Comparison of ENCODE assay signal across 7 cellular contexts in the genomic region with DNA sequence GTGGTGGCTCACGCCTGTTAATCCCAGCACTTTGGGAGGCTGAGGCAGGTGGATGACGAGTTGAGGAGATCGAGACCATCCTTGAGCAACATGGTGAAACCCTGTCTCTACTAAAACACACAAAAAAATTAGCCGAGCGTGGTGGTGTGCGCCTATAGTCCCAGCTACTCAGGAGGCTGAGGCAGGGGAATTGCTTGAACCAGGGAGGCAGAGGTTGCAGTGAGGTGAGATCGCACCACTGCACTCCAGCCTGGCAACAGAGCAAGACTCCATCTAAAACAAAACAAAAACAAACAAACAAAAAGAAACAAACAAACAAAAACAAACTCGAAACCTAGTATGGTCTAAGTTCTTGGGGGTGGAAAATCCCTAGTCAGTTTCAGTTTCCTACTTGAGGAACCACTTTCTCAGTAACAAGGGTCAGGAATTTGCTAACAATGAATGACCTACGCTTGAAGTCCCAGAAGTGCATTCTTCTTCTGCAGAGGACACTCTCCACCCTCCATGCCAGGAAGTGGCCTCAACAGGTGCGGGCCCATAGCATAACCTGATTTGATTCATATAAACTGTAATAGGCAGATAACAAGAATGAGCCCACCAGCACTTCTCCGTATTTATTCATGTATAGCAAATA. TPM values are rescaled to one million over a fixed set of nuclear protein-coding genes. Genes with fewer than 3 reads are reported as not detected.
DNase-seq lines count a peak whose midpoint lies in the region; ATAC-seq and TF ChIP-seq lines count a peak whose summit lies in the region.
"Not testable (repeated sequence)": the region's sequence is repeated elsewhere in the genome, so short reads cannot be mapped to it uniquely, and the experiment has no call there.

No MANE protein-coding gene starts in this region.

- H3K4me1 ChIP-seq in Karpas-422 (ENCODE audit: low read length): peaks cover 41% of the 10 kb centered on the region
- peaks cover 64% of the 10 kb centered on the region for H3K4me1 ChIP-seq in left ventricle myocardium inferior

- not testable (repeated sequence) for H3K27me3 Mint-ChIP-seq in activated CD4-positive, alpha-beta T cell treated with anti-CD3 and anti-CD28 coated beads, Interleukin-2, amount 10 ng/mL, durations not matched to agents 7 days and 5 days; activated naive CD8-positive, alpha-beta T cell treated with anti-CD3 and anti-CD28 coated beads, Interleukin-2, amount 50 U/mL, for 24 hours; naive B cell; stimulated activated naive B cell treated with anti-CD40 and anti-IgM and Interleukin-4, amounts not matched to agents 10 μg/mL and 1 μg/mL and 100 μg/mL, for 72 hours

- not testable (repeated sequence) for H3K36me3 ChIP-seq in Karpas-422 (ENCODE audit: insufficient read depth, low read length); left ventricle myocardium inferior

- H3K27me3 ChIP-seq in Karpas-422 (ENCODE audit: low read length); left ventricle myocardium inferior (ENCODE audit: low read depth): not testable (repeated sequence)

- POLR2A ChIA-PET in activated CD4-positive, alpha-beta T cell treated with anti-CD3 and anti-CD28 coated beads, Interleukin-2, amount 10 ng/mL, durations not matched to agents 7 days and 5 days (lab: Charles Lee): not testable (repeated sequence)

- ATAC-seq in activated naive CD8-positive, alpha-beta T cell treated with anti-CD3 and anti-CD28 coated beads, Interleukin-2, amount 50 U/mL, for 24 hours: not testable (repeated sequence)
- ATAC-seq in naive B cell (ENCODE audit: low read depth in 2 of 2): peak; percentile 38 to 43
- ATAC-seq in stimulated activated naive B cell treated with anti-CD40 and anti-IgM and Interleukin-4, amounts not matched to agents 10 μg/mL and 1 μg/mL and 100 μg/mL, for 72 hours (replicated peaks): peak in 1 of 2 donors; percentile 5

- H4K20me1 ChIP-seq in Karpas-422 (ENCODE audit: insufficient read depth, low read depth, low read length): not testable (repeated sequence)

- CTCF ChIA-PET in activated CD4-positive, alpha-beta T cell treated with anti-CD3 and anti-CD28 coated beads, Interleukin-2, amount 10 ng/mL, durations not matched to agents 7 days and 5 days (lab: Charles Lee): interaction anchor here (0.8 to 4.7 kb wide), 2 partner anchors 34 to 122 kb away, joined by 4 to 107 read pairs; partner anchors contain the start of genes DTX3L and PARP9

- not testable (repeated sequence) for DNase-seq in GM12864 (ENCODE audit: low read depth); Karpas-422; activated CD4-positive, alpha-beta T cell treated with anti-CD3 and anti-CD28 coated beads, Interleukin-2, amount 10 ng/mL, durations not matched to agents 7 days and 5 days; activated naive CD8-positive, alpha-beta T cell treated with anti-CD3 and anti-CD28 coated beads, Interleukin-2, amount 50 U/mL, for 24 hours; left ventricle myocardium inferior; stimulated activated naive B cell treated with anti-CD40 and anti-IgM and Interleukin-4, amounts not matched to agents 10 μg/mL and 1 μg/mL and 100 μg/mL, for 72 hours
- DNase-seq in naive B cell: peak; percentile 60

- peaks cover 81% of the 10 kb centered on the region for H3K4me1 Mint-ChIP-seq in activated CD4-positive, alpha-beta T cell treated with anti-CD3 and anti-CD28 coated beads, Interleukin-2, amount 10 ng/mL, durations not matched to agents 7 days and 5 days
- H3K4me1 Mint-ChIP-seq in activated naive CD8-positive, alpha-beta T cell treated with anti-CD3 and anti-CD28 coated beads, Interleukin-2, amount 50 U/mL, for 24 hours: peaks cover 55% of the 10 kb centered on the region
- peaks cover 67 to 74% (median 71%) of the 10 kb centered on the region in 3 donors for H3K4me1 Mint-ChIP-seq in naive B cell
- H3K4me1 Mint-ChIP-seq in stimulated activated naive B cell treated with anti-CD40 and anti-IgM and Interleukin-4, amounts not matched to agents 10 μg/mL and 1 μg/mL and 100 μg/mL, for 72 hours: peaks cover 53 to 77% of the 10 kb centered on the region in 2 donors

- H3K4me3 ChIP-seq in GM12864 (ENCODE audit: low read depth, low read length) (peak overlapping the region; percentile 70), left ventricle myocardium inferior (peak overlapping the region; percentile 80)
- H3K4me3 ChIP-seq in Karpas-422 (ENCODE audit: low read length): not testable (repeated sequence)

- not testable (repeated sequence) for H3K9me3 Mint-ChIP-seq in activated CD4-positive, alpha-beta T cell treated with anti-CD3 and anti-CD28 coated beads, Interleukin-2, amount 10 ng/mL, durations not matched to agents 7 days and 5 days; activated naive CD8-positive, alpha-beta T cell treated with anti-CD3 and anti-CD28 coated beads, Interleukin-2, amount 50 U/mL, for 24 hours; naive B cell; stimulated activated naive B cell treated with anti-CD40 and anti-IgM and Interleukin-4, amounts not matched to agents 10 μg/mL and 1 μg/mL and 100 μg/mL, for 72 hours

- not testable (repeated sequence) for H3K9me3 ChIP-seq in Karpas-422 (ENCODE audit: low read length); left ventricle myocardium inferior (replicated peaks)

- H3K27ac Mint-ChIP-seq in activated CD4-positive, alpha-beta T cell treated with anti-CD3 and anti-CD28 coated beads, Interleukin-2, amount 10 ng/mL, durations not matched to agents 7 days and 5 days: peak overlapping the region; percentile 99
- H3K27ac Mint-ChIP-seq in activated naive CD8-positive, alpha-beta T cell treated with anti-CD3 and anti-CD28 coated beads, Interleukin-2, amount 50 U/mL, for 24 hours: peak overlapping the region; percentile 94
- peak overlapping the region in 5 of 6 donors; percentile 98 to 100 (median 98) for H3K27ac Mint-ChIP-seq in naive B cell
- peak overlapping the region; percentile 96 for H3K27ac Mint-ChIP-seq in stimulated activated naive B cell treated with anti-CD40 and anti-IgM and Interleukin-4, amounts not matched to agents 10 μg/mL and 1 μg/mL and 100 μg/mL, for 72 hours

- TF ChIP-seq CTCF in GM12864 (IDR thresholded peaks at IDR 0.05; ENCODE audit: low read depth, low read length, missing control alignments); left ventricle myocardium inferior (IDR thresholded peaks at IDR 0.05; ENCODE audit: borderline replicate concordance): not testable (repeated sequence)

- intact Hi-C loops in left ventricle myocardium inferior (cut with micrococcal nuclease): not testable (repeated sequence)

- not testable (repeated sequence) for H3K79me2 ChIP-seq in Karpas-422 (ENCODE audit: low read length)

- not testable (repeated sequence) for H3K27ac ChIP-seq in Karpas-422 (ENCODE audit: low read length)
- H3K27ac ChIP-seq in left ventricle myocardium inferior (replicated peaks): peak overlapping the region; percentile 92

- peak overlapping the region; percentile 12 for H3K4me2 ChIP-seq in Karpas-422 (ENCODE audit: low read depth, low read length, poor library complexity, severe bottlenecking)

- H2AFZ ChIP-seq in Karpas-422 (ENCODE audit: low read length): not testable (repeated sequence)

- peaks cover 45% of the 10 kb centered on the region for H3K36me3 Mint-ChIP-seq in activated CD4-positive, alpha-beta T cell treated with anti-CD3 and anti-CD28 coated beads, Interleukin-2, amount 10 ng/mL, durations not matched to agents 7 days and 5 days (ENCODE audit: low read depth)
- peaks cover 33% of the 10 kb centered on the region for H3K36me3 Mint-ChIP-seq in activated naive CD8-positive, alpha-beta T cell treated with anti-CD3 and anti-CD28 coated beads, Interleukin-2, amount 50 U/mL, for 24 hours (ENCODE audit: low read depth)
- H3K36me3 Mint-ChIP-seq in naive B cell: peaks cover 14 to 17% of the 10 kb centered on the region in 2 donors
- H3K36me3 Mint-ChIP-seq in stimulated activated naive B cell treated with anti-CD40 and anti-IgM and Interleukin-4, amounts not matched to agents 10 μg/mL and 1 μg/mL and 100 μg/mL, for 72 hours: peaks cover 25 to 40% of the 10 kb centered on the region in 2 donors

- not testable (repeated sequence) for H3K9ac ChIP-seq in Karpas-422 (ENCODE audit: low read length)

- not testable (repeated sequence) for H3K9me2 ChIP-seq in Karpas-422 (replicated peaks; ENCODE audit: insufficient read depth, low read length)

- peak overlapping the region; percentile 96 for H3K4me3 Mint-ChIP-seq in activated CD4-positive, alpha-beta T cell treated with anti-CD3 and anti-CD28 coated beads, Interleukin-2, amount 10 ng/mL, durations not matched to agents 7 days and 5 days
- peak overlapping the region; percentile 97 for H3K4me3 Mint-ChIP-seq in activated naive CD8-positive, alpha-beta T cell treated with anti-CD3 and anti-CD28 coated beads, Interleukin-2, amount 50 U/mL, for 24 hours
- H3K4me3 Mint-ChIP-seq in naive B cell: peak overlapping the region; percentile 86 to 99 (median 97)
- H3K4me3 Mint-ChIP-seq in stimulated activated naive B cell treated with anti-CD40 and anti-IgM and Interleukin-4, amounts not matched to agents 10 μg/mL and 1 μg/mL and 100 μg/mL, for 72 hours: peak overlapping the region; percentile 93 to 97

RNA-seq across cellular contexts. Expression of gene PARP14, which starts 2.3 kb away (rescaled TPM):
- total RNA-seq in Karpas-422 (2014; rRNA removed; shearing (Covaris generic); ENCODE audit: low replicate concordance): 15.4 and 18.7 TPM in 2 replicates
- total RNA-seq in activated CD4-positive, alpha-beta T cell treated with anti-CD3 and anti-CD28 coated beads, Interleukin-2, amount 10 ng/mL, durations not matched to agents 7 days and 5 days: 100 to 1,000 TPM; 147 to 158 TPM
- total RNA-seq in left ventricle myocardium inferior: 11.7 TPM
- polyA plus RNA-seq in naive B cell (ENCODE audit: low read depth in 6 of 6): 10 to 100 TPM in 5 of 6 donors, 1 to 10 TPM in 1; 5.9 to 45.2 (median 34.2) TPM
